Comparison of ENCODE assay signal across 11 cellular contexts in the genomic region with DNA sequence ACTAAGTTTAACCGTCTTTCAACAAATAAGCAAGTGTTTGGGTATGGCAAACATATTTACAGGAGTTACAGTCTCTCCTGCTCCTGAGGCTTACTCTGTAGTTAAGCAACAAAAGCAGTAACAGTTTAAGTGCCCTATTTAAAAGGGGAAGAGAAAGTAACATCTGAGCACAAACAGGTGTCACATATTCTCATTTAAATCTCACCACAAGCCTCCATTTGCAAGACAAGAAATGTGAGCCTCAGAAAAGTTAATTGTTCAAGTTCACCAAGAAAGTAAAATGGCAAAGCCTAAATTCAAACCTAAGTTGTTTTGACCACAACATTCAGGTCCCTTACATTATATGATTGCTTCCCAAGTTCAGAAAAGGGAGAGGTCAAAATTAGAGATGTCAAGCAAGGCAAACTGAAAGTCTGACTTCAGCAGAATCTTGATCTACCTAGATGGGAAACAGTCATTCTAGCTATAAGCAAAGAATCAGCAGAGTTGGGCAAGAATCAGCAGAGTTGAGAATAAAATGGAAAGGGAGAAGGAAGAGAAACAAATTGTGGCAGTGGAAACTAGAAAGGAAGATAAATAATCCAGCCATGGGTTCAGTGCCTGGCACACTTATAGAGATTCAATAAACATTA.
DNase-seq lines count a peak whose midpoint lies in the region; ATAC-seq, FAIRE-seq and TF ChIP-seq lines count a peak whose summit lies in the region.
"Had no signal": no experiment of that assay in that cellular context is flagged by ENCODE, and none has a peak within 500 bp of the region (broad histone marks: within the 10 kb centered on the region; RNA-seq: fewer than 3 reads in every experiment).

No MANE protein-coding gene starts in this region.

- H3K27me3 ChIP-seq in tibial artery: no peaks in the 10 kb centered on the region

- peak overlapping the region; percentile 97 for H3K27ac Mint-ChIP-seq in activated B cell treated with CpG ODN at 0.5 μM for 24 hours

- H3K4me3 ChIP-seq in tibial artery: no peak overlapping the region
- H3K4me3 ChIP-seq: SK-N-MC had no signal

- H3K9me3 ChIP-seq in tibial artery: no peaks in the 10 kb centered on the region

- ATAC-seq in GM21717 (IDR thresholded peaks at IDR 0.05; ENCODE audit: unreplicated experiment) (peak; percentile 88), HG03432 (IDR thresholded peaks at IDR 0.05; ENCODE audit: unreplicated experiment) (peak; percentile 92), activated B cell treated with CpG ODN at 0.5 μM for 24 hours (ENCODE audit: low read depth) (peak; percentile 91)

- H3K36me3 Mint-ChIP-seq in activated B cell treated with CpG ODN at 0.5 μM for 24 hours (ENCODE audit: low read depth): peaks cover 65% of the 10 kb centered on the region

- POLR2A ChIA-PET in activated B cell treated with CpG ODN at 0.5 μM for 24 hours (lab: Charles Lee): interaction anchor here (0.7 to 1.5 kb wide), 5 partner anchors 50 to 175 kb away, joined by 3 to 5 read pairs (median 3); no protein-coding TSS in a partner anchor

- H3K27ac ChIP-seq in tibial artery: no peak overlapping the region
- H3K27ac ChIP-seq: SK-N-MC had no signal

- peaks cover 82% of the 10 kb centered on the region for H3K4me1 Mint-ChIP-seq in activated B cell treated with CpG ODN at 0.5 μM for 24 hours

- H3K36me3 ChIP-seq in tibial artery: no peaks in the 10 kb centered on the region

- H3K4me1 ChIP-seq in tibial artery: no peaks in the 10 kb centered on the region

- DNase-seq in GM18507 (ENCODE audit: extremely low spot score, insufficient read length, low read depth) (peak; percentile 32), activated B cell treated with CpG ODN at 0.5 μM for 24 hours (no peak), HK-2 (ENCODE audit: unreplicated experiment) (no peak), tibial artery (no peak)
- no peak for DNase-seq in activated naive CD4-positive, alpha-beta T cell treated with Interleukin-2 at 50 U/mL for 16 hours
- DNase-seq in activated CD8-positive, alpha-beta memory T cell treated with anti-CD3 and anti-CD28 coated beads, Interleukin-2, amount 50 U/mL, for 48 hours: no peak
- DNase-seq: activated naive CD4-positive, alpha-beta T cell treated with anti-CD3 and anti-CD28 coated beads, Interleukin-2, amount 50 U/mL, for 16 hours; Calu3 had no signal

- intact Hi-C loops in activated B cell treated with CpG ODN at 0.5 μM for 24 hours (cut with micrococcal nuclease) (loop anchor here (1.0 to 2.0 kb wide), 2 partner anchors 50 to 165 kb away; no protein-coding TSS in a partner anchor), tibial artery (cut with DNase I; ENCODE audit: low total_unique reads) (no loop called here)

- peak overlapping the region; percentile 63 for H3K4me3 Mint-ChIP-seq in activated B cell treated with CpG ODN at 0.5 μM for 24 hours

- H3K27me3 Mint-ChIP-seq in activated B cell treated with CpG ODN at 0.5 μM for 24 hours: no peaks in the 10 kb centered on the region

- peak; percentile 98 for FAIRE-seq in GM18507 (lab: Jason Lieb, UNC)

- no peaks in the 10 kb centered on the region for H3K9me3 Mint-ChIP-seq in activated B cell treated with CpG ODN at 0.5 μM for 24 hours

- CTCF ChIA-PET in activated B cell treated with CpG ODN at 0.5 μM for 24 hours (lab: Charles Lee): interaction anchor here (1.2 kb wide), 1 partner anchor 50 kb away, joined by 4 read pairs; no protein-coding TSS in a partner anchor

- TF ChIP-seq CTCF in activated B cell treated with CpG ODN at 0.5 μM for 24 hours (IDR thresholded peaks at IDR 0.05) (no peak), tibial artery (IDR thresholded peaks at IDR 0.05) (no peak)
